ENCODE assay signal across 9 cellular contexts in genomic region chr5:38666668-38667498, GRCh38.
A peak's percentile ranks its signal among the peaks of the same experiment; 100 is the strongest.
DNase-seq lines count a peak whose midpoint lies in the region; ATAC-seq lines count a peak whose summit lies in the region.
"Had no signal": no experiment of that assay in that cellular context is flagged by ENCODE, and none has a peak within 500 bp of the region (broad histone marks: within the 10 kb centered on the region; RNA-seq: fewer than 3 reads in every experiment).

No MANE protein-coding gene starts in this region.

- intact Hi-C loops in activated CD4-positive, alpha-beta memory T cell treated with anti-CD3 and anti-CD28 coated beads for 36 hours (cut with micrococcal nuclease): loop anchor here (1.0 kb wide), 1 partner anchor 226 kb away; no protein-coding TSS in a partner anchor

- peak; percentile 39 for DNase-seq in D341Med (ENCODE audit: low spot score)
- DNase-seq in KBM-7: peak; percentile 22
- DNase-seq in cerebellum (ENCODE audit: low spot score): peak; percentile 12
- DNase-seq in mucosa of gallbladder (ENCODE audit: low spot score): peak; percentile 43
- DNase-seq in activated naive CD8-positive, alpha-beta T cell treated with anti-CD3 and anti-CD28 coated beads for 36 hours: no peak
- no peak for DNase-seq in activated CD4-positive, alpha-beta memory T cell treated with anti-CD3 and anti-CD28 coated beads for 36 hours
- no peak for DNase-seq in RPMI8226

- in situ Hi-C loops in KBM-7 (cut with MboI; ENCODE audit: low pct_unique_long_range_greater_than_20kb, low sequenced_read_pairs): no loop called here

- H3K4me1 Mint-ChIP-seq in activated naive CD8-positive, alpha-beta T cell treated with anti-CD3 and anti-CD28 coated beads for 36 hours: no peaks in the 10 kb centered on the region
- H3K4me1 Mint-ChIP-seq in activated CD4-positive, alpha-beta memory T cell treated with anti-CD3 and anti-CD28 coated beads for 36 hours (ENCODE audit: low read depth): no peaks in the 10 kb centered on the region

- peaks cover 19% of the 10 kb centered on the region for H3K27me3 Mint-ChIP-seq in activated naive CD8-positive, alpha-beta T cell treated with anti-CD3 and anti-CD28 coated beads for 36 hours
- H3K27me3 Mint-ChIP-seq in activated CD4-positive, alpha-beta memory T cell treated with anti-CD3 and anti-CD28 coated beads for 36 hours: peaks cover 17% of the 10 kb centered on the region

- H3K36me3 Mint-ChIP-seq in activated naive CD8-positive, alpha-beta T cell treated with anti-CD3 and anti-CD28 coated beads for 36 hours: no peaks in the 10 kb centered on the region
- H3K36me3 Mint-ChIP-seq in activated CD4-positive, alpha-beta memory T cell treated with anti-CD3 and anti-CD28 coated beads for 36 hours: no peaks in the 10 kb centered on the region

- POLR2A ChIA-PET in activated CD4-positive, alpha-beta memory T cell treated with anti-CD3 and anti-CD28 coated beads for 36 hours (lab: Charles Lee): no interaction called here

- no peak overlapping the region for H3K4me3 Mint-ChIP-seq in activated naive CD8-positive, alpha-beta T cell treated with anti-CD3 and anti-CD28 coated beads for 36 hours
- no peak overlapping the region for H3K4me3 Mint-ChIP-seq in activated CD4-positive, alpha-beta memory T cell treated with anti-CD3 and anti-CD28 coated beads for 36 hours
- H3K4me3 Mint-ChIP-seq: dendritic cell treated with granulocyte-macrophage colony-stimulating factor and Interleukin-4, amounts not matched to agents 40 ng/mL and 50 ng/mL, for 4 days had no signal

- no peak for ATAC-seq in HG03469 (IDR thresholded peaks at IDR 0.05; ENCODE audit: unreplicated experiment)

- no peaks in the 10 kb centered on the region for H3K9me3 Mint-ChIP-seq in activated naive CD8-positive, alpha-beta T cell treated with anti-CD3 and anti-CD28 coated beads for 36 hours
- H3K9me3 Mint-ChIP-seq in activated CD4-positive, alpha-beta memory T cell treated with anti-CD3 and anti-CD28 coated beads for 36 hours: no peaks in the 10 kb centered on the region
- H3K9me3 Mint-ChIP-seq: dendritic cell treated with granulocyte-macrophage colony-stimulating factor and Interleukin-4, amounts not matched to agents 40 ng/mL and 50 ng/mL, for 4 days had no signal

- CTCF ChIA-PET in activated CD4-positive, alpha-beta memory T cell treated with anti-CD3 and anti-CD28 coated beads for 36 hours (lab: Charles Lee): interaction anchor here (1.0 to 2.3 kb wide), 3 partner anchors 225 to 246 kb away, joined by 4 to 16 read pairs (median 7); no protein-coding TSS in a partner anchor

- H3K27ac Mint-ChIP-seq in activated naive CD8-positive, alpha-beta T cell treated with anti-CD3 and anti-CD28 coated beads for 36 hours: no peak overlapping the region
- no peak overlapping the region for H3K27ac Mint-ChIP-seq in activated CD4-positive, alpha-beta memory T cell treated with anti-CD3 and anti-CD28 coated beads for 36 hours
- H3K27ac Mint-ChIP-seq: dendritic cell treated with granulocyte-macrophage colony-stimulating factor and Interleukin-4, amounts not matched to agents 40 ng/mL and 50 ng/mL, for 4 days had no signal

Comparison
In these comparisons a context has a peak if more than half of its experiments do, and no peak if none do; other contexts are left out.
1. DNase-seq: peak in D341Med (single experiment), KBM-7 (single experiment), cerebellum (single experiment) and mucosa of gallbladder (single experiment); none in activated naive CD8-positive, alpha-beta T cell treated with anti-CD3 and anti-CD28 coated beads for 36 hours (single experiment), activated CD4-positive, alpha-beta memory T cell treated with anti-CD3 and anti-CD28 coated beads for 36 hours (single experiment) and RPMI8226 (single experiment).